ENCODE assay signal across 21 cellular contexts in the genomic region with DNA sequence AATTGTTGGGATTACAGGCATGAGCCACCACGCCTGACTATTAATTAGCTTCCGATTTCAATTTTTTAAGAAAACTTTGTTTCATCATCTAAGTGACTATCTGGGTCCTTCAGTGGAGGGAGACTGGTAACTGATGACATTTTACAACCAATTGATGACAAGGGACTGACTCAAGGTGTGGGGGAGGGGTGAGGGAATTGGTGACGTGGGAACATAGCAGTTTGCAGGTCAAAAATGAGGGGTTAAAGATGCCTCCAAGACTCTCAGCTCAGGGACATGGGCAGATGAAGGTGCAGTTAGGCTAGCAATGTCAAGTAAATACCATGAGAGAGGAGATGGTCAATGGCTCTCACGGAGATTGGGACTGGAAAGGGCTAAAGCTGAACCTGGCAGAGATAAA. TPM values are rescaled to one million over a fixed set of nuclear protein-coding genes. Genes with fewer than 3 reads are reported as not detected.
DNase-seq lines count a peak whose midpoint lies in the region; ATAC-seq and TF ChIP-seq lines count a peak whose summit lies in the region.
"Had no signal": no experiment of that assay in that cellular context is flagged by ENCODE, and none has a peak within 500 bp of the region (broad histone marks: within the 10 kb centered on the region; RNA-seq: fewer than 3 reads in every experiment).

No MANE protein-coding gene starts in this region.

- H3K27ac ChIP-seq in SU-DHL-6 (ENCODE audit: low read depth, low read length) (0 out of 2 replicates have a peak overlapping the region, but pooled peaks have one; percentile 3), esophagus muscularis mucosa (replicated peaks in 1 of 4) (no peak overlapping the region)
- H3K27ac ChIP-seq: tibial nerve had no signal

- no peak for TF ChIP-seq EP300 in esophagus muscularis mucosa (IDR thresholded peaks at IDR 0.05)

- no peak for TF ChIP-seq CTCF in SU-DHL-6 (IDR thresholded peaks at IDR 0.05; ENCODE audit: insufficient read depth, low read length, poor library complexity, severe bottlenecking)
- TF ChIP-seq CTCF in esophagus muscularis mucosa (IDR thresholded peaks at IDR 0.05) = no peak

- H3K36me3 ChIP-seq in SU-DHL-6 (ENCODE audit: low read length) (no peaks in the 10 kb centered on the region), esophagus muscularis mucosa (no peaks in the 10 kb centered on the region)
- H3K36me3 ChIP-seq: heart right ventricle, tibial nerve had no signal

- H3K79me2 ChIP-seq in SU-DHL-6 (ENCODE audit: insufficient read depth, low read length) = peaks cover 17% of the 10 kb centered on the region; the same call in 1 of the 2 replicates

- ATAC-seq in activated naive CD8-positive, alpha-beta T cell treated with anti-CD3 and anti-CD28 coated beads, Interleukin-2, amount 50 U/mL, for 24 hours = no peak
- ATAC-seq in stimulated activated memory B cell treated with anti-CD40 and anti-IgM and Interleukin-4, amounts not matched to agents 10 μg/mL and 1 μg/mL and 100 μg/mL, for 72 hours = no peak
- ATAC-seq in GM21786 (IDR thresholded peaks at IDR 0.05; ENCODE audit: unreplicated experiment) = no peak
- ATAC-seq: GM23338, heart right ventricle had no signal

- H3K4me1 Mint-ChIP-seq in activated CD4-positive, alpha-beta T cell treated with anti-CD3 and anti-CD28 coated beads, Interleukin-2, amount 10 ng/mL, durations not matched to agents 7 days and 5 days = peaks cover 67% of the 10 kb centered on the region
- H3K4me1 Mint-ChIP-seq in activated naive CD8-positive, alpha-beta T cell treated with anti-CD3 and anti-CD28 coated beads, Interleukin-2, amount 50 U/mL, for 24 hours = peaks cover 81% of the 10 kb centered on the region
- peaks cover 25% of the 10 kb centered on the region for H3K4me1 Mint-ChIP-seq in stimulated activated memory B cell treated with anti-CD40 and anti-IgM and Interleukin-4, amounts not matched to agents 10 μg/mL and 1 μg/mL and 100 μg/mL, for 72 hours
- H3K4me1 Mint-ChIP-seq: GM23338 had no signal

- no peak overlapping the region for H3K4me3 ChIP-seq in SU-DHL-6 (ENCODE audit: insufficient read depth, low read length, poor library complexity, severe bottlenecking)
- no peak overlapping the region for H3K4me3 ChIP-seq in esophagus muscularis mucosa
- H3K4me3 ChIP-seq: GM23338, heart right ventricle, tibial nerve had no signal

- H3K9me3 ChIP-seq in SU-DHL-6 (ENCODE audit: insufficient read depth, low read length) (no peaks in the 10 kb centered on the region), esophagus muscularis mucosa (no peaks in the 10 kb centered on the region)
- H3K9me3 ChIP-seq: heart right ventricle, tibial nerve had no signal

- H3K27me3 ChIP-seq in SU-DHL-6 (ENCODE audit: low read length) (no peaks in the 10 kb centered on the region), esophagus muscularis mucosa (no peaks in the 10 kb centered on the region)
- H3K27me3 ChIP-seq: heart right ventricle, tibial nerve had no signal

- no peak overlapping the region for H2AFZ ChIP-seq in SU-DHL-6 (ENCODE audit: low read depth, low read length, severe bottlenecking)
- H2AFZ ChIP-seq: GM23338 had no signal

- CTCF ChIA-PET in activated CD4-positive, alpha-beta T cell treated with anti-CD3 and anti-CD28 coated beads, Interleukin-2, amount 10 ng/mL, durations not matched to agents 7 days and 5 days (lab: Charles Lee) = interaction anchor here (1.1 kb wide), 1 partner anchor 58 kb away, joined by 3 read pairs; no protein-coding TSS in a partner anchor

- no peaks in the 10 kb centered on the region for H4K20me1 ChIP-seq in SU-DHL-6 (ENCODE audit: low read depth, low read length)

- H3K36me3 Mint-ChIP-seq in activated CD4-positive, alpha-beta T cell treated with anti-CD3 and anti-CD28 coated beads, Interleukin-2, amount 10 ng/mL, durations not matched to agents 7 days and 5 days (ENCODE audit: low read depth) = peaks cover 23% of the 10 kb centered on the region
- H3K36me3 Mint-ChIP-seq in activated naive CD8-positive, alpha-beta T cell treated with anti-CD3 and anti-CD28 coated beads, Interleukin-2, amount 50 U/mL, for 24 hours (ENCODE audit: low read depth) = no peaks in the 10 kb centered on the region
- no peaks in the 10 kb centered on the region for H3K36me3 Mint-ChIP-seq in stimulated activated memory B cell treated with anti-CD40 and anti-IgM and Interleukin-4, amounts not matched to agents 10 μg/mL and 1 μg/mL and 100 μg/mL, for 72 hours

- intact Hi-C loops in esophagus muscularis mucosa (cut with DNase I) = no loop called here

- H3K9me3 Mint-ChIP-seq in activated CD4-positive, alpha-beta T cell treated with anti-CD3 and anti-CD28 coated beads, Interleukin-2, amount 10 ng/mL, durations not matched to agents 7 days and 5 days = peaks cover 8% of the 10 kb centered on the region
- H3K9me3 Mint-ChIP-seq in activated naive CD8-positive, alpha-beta T cell treated with anti-CD3 and anti-CD28 coated beads, Interleukin-2, amount 50 U/mL, for 24 hours = peaks cover 6% of the 10 kb centered on the region
- H3K9me3 Mint-ChIP-seq in stimulated activated memory B cell treated with anti-CD40 and anti-IgM and Interleukin-4, amounts not matched to agents 10 μg/mL and 1 μg/mL and 100 μg/mL, for 72 hours = no peaks in the 10 kb centered on the region

- no peak overlapping the region for H3K9ac ChIP-seq in SU-DHL-6 (ENCODE audit: low read length)

- no peak for TF ChIP-seq POLR2A in esophagus muscularis mucosa (IDR thresholded peaks at IDR 0.05; ENCODE audit: low read depth)

- H3K9me2 ChIP-seq in SU-DHL-6 (replicated peaks; ENCODE audit: insufficient read depth, low read length) = no peaks in the 10 kb centered on the region

- H3K4me2 ChIP-seq in SU-DHL-6 (ENCODE audit: low read depth, low read length, poor library complexity, severe bottlenecking) = no peak overlapping the region
- H3K4me2 ChIP-seq: GM23338 had no signal

- WGBS in esophagus muscularis mucosa = 85% methylated on average over 4 of the region's 4 CpGs

- H3K27ac Mint-ChIP-seq in activated CD4-positive, alpha-beta T cell treated with anti-CD3 and anti-CD28 coated beads, Interleukin-2, amount 10 ng/mL, durations not matched to agents 7 days and 5 days = peak overlapping the region; percentile 87
- H3K27ac Mint-ChIP-seq in activated naive CD8-positive, alpha-beta T cell treated with anti-CD3 and anti-CD28 coated beads, Interleukin-2, amount 50 U/mL, for 24 hours = peak overlapping the region; percentile 96
- H3K27ac Mint-ChIP-seq in stimulated activated memory B cell treated with anti-CD40 and anti-IgM and Interleukin-4, amounts not matched to agents 10 μg/mL and 1 μg/mL and 100 μg/mL, for 72 hours = peak overlapping the region; percentile 46
- H3K27ac Mint-ChIP-seq: GM23338, nephron had no signal

- H3K27me3 Mint-ChIP-seq in activated CD4-positive, alpha-beta T cell treated with anti-CD3 and anti-CD28 coated beads, Interleukin-2, amount 10 ng/mL, durations not matched to agents 7 days and 5 days = no peaks in the 10 kb centered on the region
- no peaks in the 10 kb centered on the region for H3K27me3 Mint-ChIP-seq in activated naive CD8-positive, alpha-beta T cell treated with anti-CD3 and anti-CD28 coated beads, Interleukin-2, amount 50 U/mL, for 24 hours
- H3K27me3 Mint-ChIP-seq in stimulated activated memory B cell treated with anti-CD40 and anti-IgM and Interleukin-4, amounts not matched to agents 10 μg/mL and 1 μg/mL and 100 μg/mL, for 72 hours = no peaks in the 10 kb centered on the region

- POLR2A ChIA-PET in activated CD4-positive, alpha-beta T cell treated with anti-CD3 and anti-CD28 coated beads, Interleukin-2, amount 10 ng/mL, durations not matched to agents 7 days and 5 days (lab: Charles Lee) = interaction anchor here (0.6 to 0.8 kb wide), 2 partner anchors 14 to 72 kb away, joined by 3 to 4 read pairs; no protein-coding TSS in a partner anchor

- H3K4me1 ChIP-seq in esophagus muscularis mucosa = peaks cover 0 to 20% (median 6%) of the 10 kb centered on the region in 4 donors
- H3K4me1 ChIP-seq: tibial nerve had no signal

- DNase-seq in activated CD4-positive, alpha-beta T cell treated with anti-CD3 and anti-CD28 coated beads, Interleukin-2, amount 10 ng/mL, durations not matched to agents 7 days and 5 days = no peak
- no peak for DNase-seq in activated CD4-positive, alpha-beta T cell treated with anti-CD3 and anti-CD28 coated beads, Interleukin-2, amount 50 U/mL, for 1 hour
- peak; percentile 30 for DNase-seq in activated naive CD8-positive, alpha-beta T cell treated with anti-CD3 and anti-CD28 coated beads, Interleukin-2, amount 50 U/mL, for 24 hours
- DNase-seq in HK-2 (ENCODE audit: unreplicated experiment) (no peak), esophagus muscularis mucosa (ENCODE audit: extremely low spot score) (no peak)
- DNase-seq: DMS79 treated with DMSO at 0.1 percent for 48 hours, heart right ventricle, NCI-H1105, NCI-H526 treated with DMSO at 0.1 percent for 48 hours, OCI-M1, SIG-M5, T-helper 9 cell had no signal

- H3K4me3 Mint-ChIP-seq in activated CD4-positive, alpha-beta T cell treated with anti-CD3 and anti-CD28 coated beads, Interleukin-2, amount 10 ng/mL, durations not matched to agents 7 days and 5 days = no peak overlapping the region
- no peak overlapping the region for H3K4me3 Mint-ChIP-seq in activated naive CD8-positive, alpha-beta T cell treated with anti-CD3 and anti-CD28 coated beads, Interleukin-2, amount 50 U/mL, for 24 hours
- no peak overlapping the region for H3K4me3 Mint-ChIP-seq in stimulated activated memory B cell treated with anti-CD40 and anti-IgM and Interleukin-4, amounts not matched to agents 10 μg/mL and 1 μg/mL and 100 μg/mL, for 72 hours
- H3K4me3 Mint-ChIP-seq: GM23338, nephron had no signal

- peaks cover 26% of the 10 kb centered on the region; the same call in 1 of the 2 replicates for H3F3A ChIP-seq in SU-DHL-6 (ENCODE audit: insufficient read depth)

RNA-seq across cellular contexts. Expression of gene FAM9C, which starts 5.7 kb away (rescaled TPM):
- not detected for total RNA-seq in activated CD4-positive, alpha-beta T cell treated with anti-CD3 and anti-CD28 coated beads, Interleukin-2, amount 10 ng/mL, durations not matched to agents 7 days and 5 days
- total RNA-seq in esophagus muscularis mucosa = not detected
- total RNA-seq: chondrocyte, GM23338, LHCN-M2, lung microvascular endothelial cell, tibial nerve had no signal

Comparison
In these comparisons a context has a peak if more than half of its experiments do, and no peak if none do; other contexts are left out.
1. H3K27ac Mint-ChIP-seq: peak in every context shown above with its lines; median percentile 96 in activated naive CD8-positive, alpha-beta T cell treated with anti-CD3 and anti-CD28 coated beads, Interleukin-2, amount 50 U/mL, for 24 hours; 87 in activated CD4-positive, alpha-beta T cell treated with anti-CD3 and anti-CD28 coated beads, Interleukin-2, amount 10 ng/mL, durations not matched to agents 7 days and 5 days; 46 in stimulated activated memory B cell treated with anti-CD40 and anti-IgM and Interleukin-4, amounts not matched to agents 10 μg/mL and 1 μg/mL and 100 μg/mL, for 72 hours.